Comparison of ENCODE assay signal across 20 cellular contexts in the genomic region with DNA sequence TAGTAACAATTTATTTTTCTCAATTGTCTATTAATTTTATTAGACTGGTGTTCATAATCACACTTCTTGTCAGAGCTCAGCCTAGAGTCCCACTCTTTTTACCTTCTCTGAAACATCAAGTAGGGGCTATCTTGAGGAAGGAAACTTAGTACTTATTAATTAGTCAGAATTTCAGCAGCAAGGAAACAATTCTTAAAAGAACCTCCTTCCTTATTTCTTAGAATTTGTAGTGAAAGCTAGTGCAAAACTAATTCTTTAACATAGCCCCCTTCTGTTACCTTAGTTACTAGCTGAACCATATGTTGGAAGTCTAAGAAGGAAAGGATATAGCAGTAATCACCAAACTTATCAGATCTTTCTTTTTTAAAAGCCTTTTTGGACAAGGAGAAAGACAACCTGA. TPM values are rescaled to one million over a fixed set of nuclear protein-coding genes. Genes with fewer than 3 reads are reported as not detected.
DNase-seq lines count a peak whose midpoint lies in the region; ATAC-seq and TF ChIP-seq lines count a peak whose summit lies in the region.
"Had no signal": no experiment of that assay in that cellular context is flagged by ENCODE, and none has a peak within 500 bp of the region (broad histone marks: within the 10 kb centered on the region; RNA-seq: fewer than 3 reads in every experiment).

No MANE protein-coding gene starts in this region.

- H3K27ac ChIP-seq in SK-N-SH (ENCODE audit: low read depth in 2 of 2, low read length in 1 of 2) (no peak overlapping the region), GM23338 (ENCODE audit: low read depth) (0 out of 2 replicates have a peak overlapping the region, but pooled peaks have one; percentile 5), hepatocyte (no peak overlapping the region)
- H3K27ac ChIP-seq: adrenal gland, upper lobe of right lung had no signal

- no peak overlapping the region for H3K4me3 ChIP-seq in SK-N-SH (ENCODE audit: low read depth in 2 of 2, low read length in 1 of 2)
- no peak overlapping the region for H3K4me3 ChIP-seq in GM23338
- H3K4me3 ChIP-seq in hepatocyte, result no peak overlapping the region
- H3K4me3 ChIP-seq: adrenal gland, upper lobe of right lung had no signal

- no peaks in the 10 kb centered on the region for H3K9me3 ChIP-seq in SK-N-SH
- no peaks in the 10 kb centered on the region for H3K9me3 ChIP-seq in hepatocyte (ENCODE audit: low read depth)
- H3K9me3 ChIP-seq: adrenal gland, upper lobe of right lung had no signal

- H3K36me3 Mint-ChIP-seq in GM23338 (ENCODE audit: low read depth) (no peaks in the 10 kb centered on the region), naive B cell (peaks cover 0 to 14% of the 10 kb centered on the region in 2 donors)
- peaks cover 17% of the 10 kb centered on the region for H3K36me3 Mint-ChIP-seq in activated CD8-positive, alpha-beta T cell treated with anti-CD3 and anti-CD28 coated beads for 36 hours (ENCODE audit: low read depth)

- H4K20me1 ChIP-seq in SK-N-SH (ENCODE audit: insufficient read depth), result peaks cover 30% of the 10 kb centered on the region
- no peaks in the 10 kb centered on the region for H4K20me1 ChIP-seq in GM23338 (replicated peaks; ENCODE audit: insufficient read depth)
- H4K20me1 ChIP-seq in hepatocyte (ENCODE audit: insufficient read depth, poor library complexity, severe bottlenecking), result peaks cover 39% of the 10 kb centered on the region

- H2AFZ ChIP-seq in SK-N-SH (ENCODE audit: low read depth), result no peak overlapping the region
- no peak overlapping the region for H2AFZ ChIP-seq in GM23338
- no peak overlapping the region for H2AFZ ChIP-seq in hepatocyte

- H3K27ac Mint-ChIP-seq in GM23338, result peak overlapping the region; percentile 65
- peak overlapping the region; percentile 91 for H3K27ac Mint-ChIP-seq in activated CD8-positive, alpha-beta T cell treated with anti-CD3 and anti-CD28 coated beads for 36 hours
- peak overlapping the region; percentile 11 to 86 (median 28) for H3K27ac Mint-ChIP-seq in naive B cell

- H3K9me3 Mint-ChIP-seq in GM23338, result no peaks in the 10 kb centered on the region
- no peaks in the 10 kb centered on the region for H3K9me3 Mint-ChIP-seq in activated CD8-positive, alpha-beta T cell treated with anti-CD3 and anti-CD28 coated beads for 36 hours
- no peaks in the 10 kb centered on the region for H3K9me3 Mint-ChIP-seq in naive B cell
- H3K9me3 Mint-ChIP-seq: CD8-positive, alpha-beta T cell had no signal

- H3K4me3 Mint-ChIP-seq in GM23338 (no peak overlapping the region), naive B cell (no peak overlapping the region)
- peak overlapping the region; percentile 43 for H3K4me3 Mint-ChIP-seq in activated CD8-positive, alpha-beta T cell treated with anti-CD3 and anti-CD28 coated beads for 36 hours
- H3K4me3 Mint-ChIP-seq: CD8-positive, alpha-beta T cell had no signal

- intact Hi-C loops in activated CD8-positive, alpha-beta T cell treated with anti-CD3 and anti-CD28 coated beads for 36 hours (cut with micrococcal nuclease), result no loop called here

- peaks cover 7% of the 10 kb centered on the region in 2 experiments for H3K4me1 ChIP-seq in SK-N-SH (ENCODE audit: control insufficient read depth in 1 of 2, insufficient read depth in 2 of 2, low read depth in 1 of 2, low read length in 1 of 2)
- H3K4me1 ChIP-seq in GM23338 (ENCODE audit: insufficient read depth), result peaks cover 37% of the 10 kb centered on the region
- peaks cover 11% of the 10 kb centered on the region for H3K4me1 ChIP-seq in hepatocyte (ENCODE audit: insufficient read depth)

- no peak for DNase-seq in SK-N-SH
- no peak for DNase-seq in GM23338 (ENCODE audit: low spot score)
- DNase-seq in activated CD8-positive, alpha-beta T cell treated with anti-CD3 and anti-CD28 coated beads for 36 hours, result no peak
- no peak for DNase-seq in naive B cell
- no peak for DNase-seq in NCI-H748 treated with DMSO at 0.1 percent for 48 hours (lab: John Stamatoyannopoulos, UW)
- no peak for DNase-seq in NCI-H446 (lab: John Stamatoyannopoulos, UW)
- no peak for DNase-seq in hepatocyte (ENCODE audit: low spot score)
- DNase-seq: 8988T; activated effector memory CD4-positive, alpha-beta T cell treated with Interleukin-2 at 50 U/mL for 16 hours; adrenal gland; CD8-positive, alpha-beta T cell; GF-D8; NCI-H1092; NCI-H187; NCI-H2171 treated with DMSO at 0.1 percent for 48 hours; NCI-H526 treated with DMSO at 0.1 percent for 48 hours; stimulated activated CD8-positive, alpha-beta memory T cell treated with anti-CD3 and anti-CD28 coated beads, Interleukin-4, amount 100 ng/mL, for 48 hours; substantia nigra; upper lobe of right lung had no signal

- TF ChIP-seq EP300 in SK-N-SH (IDR thresholded peaks at IDR 0.05; ENCODE audit: borderline replicate concordance in 1 of 2, low read depth in 1 of 2, low read length in 1 of 2), result no peak

- ATAC-seq in SK-N-SH treated with all-trans-retinoic acid at 6 μM for 48 hours (no peak; the same call in 2 of the 3 replicates), GM23338 (no peak), naive B cell (ENCODE audit: low read depth in 2 of 2) (no peak)
- peak; percentile 80 for ATAC-seq in activated CD8-positive, alpha-beta T cell treated with anti-CD3 and anti-CD28 coated beads for 36 hours
- ATAC-seq: CD8-positive, alpha-beta T cell; upper lobe of right lung had no signal

- no peaks in the 10 kb centered on the region for H3F3A ChIP-seq in SK-N-SH (replicated peaks; ENCODE audit: insufficient read depth)
- no peaks in the 10 kb centered on the region for H3F3A ChIP-seq in GM23338 (replicated peaks; ENCODE audit: low read depth)

- H3K4me1 Mint-ChIP-seq in GM23338 (peaks cover 54% of the 10 kb centered on the region), naive B cell (peaks cover 17 to 36% (median 33%) of the 10 kb centered on the region in 3 donors)
- peaks cover 70% of the 10 kb centered on the region for H3K4me1 Mint-ChIP-seq in activated CD8-positive, alpha-beta T cell treated with anti-CD3 and anti-CD28 coated beads for 36 hours (ENCODE audit: low read depth)

- H3K27me3 ChIP-seq in SK-N-SH (ENCODE audit: insufficient read depth) (no peaks in the 10 kb centered on the region), GM23338 (ENCODE audit: insufficient read depth) (no peaks in the 10 kb centered on the region), hepatocyte (no peaks in the 10 kb centered on the region)
- H3K27me3 ChIP-seq: adrenal gland, upper lobe of right lung had no signal

- no peak overlapping the region for H3K9ac ChIP-seq in SK-N-SH

- no peak for TF ChIP-seq CTCF in SK-N-SH (IDR thresholded peaks at IDR 0.05)
- TF ChIP-seq CTCF in GM23338 (conservative IDR thresholded peaks at IDR 0.05; ENCODE audit: low read depth in 2 of 2), result no peak
- no peak for TF ChIP-seq CTCF in activated CD8-positive, alpha-beta T cell treated with anti-CD3 and anti-CD28 coated beads for 36 hours (IDR thresholded peaks at IDR 0.05)
- no peak for TF ChIP-seq CTCF in hepatocyte (IDR thresholded peaks at IDR 0.05; ENCODE audit: poor library complexity)

- H3K4me2 ChIP-seq in SK-N-SH (no peak overlapping the region), GM23338 (peak overlapping the region; percentile 19; the same call in 1 of the 2 replicates), hepatocyte (no peak overlapping the region)

- H3K79me2 ChIP-seq in SK-N-SH (ENCODE audit: insufficient read depth), result peaks cover 75% of the 10 kb centered on the region
- peaks cover 96% of the 10 kb centered on the region for H3K79me2 ChIP-seq in GM23338 (replicated peaks; ENCODE audit: insufficient read depth)
- H3K79me2 ChIP-seq in hepatocyte, result peaks cover 77% of the 10 kb centered on the region

- CTCF ChIA-PET in SK-N-SH (lab: Yijun Ruan, JAX), result interaction anchor here (0.5 to 1.3 kb wide), 2 partner anchors 14 to 28 kb away, joined by 3 read pairs; no protein-coding TSS in a partner anchor
- CTCF ChIA-PET in activated CD8-positive, alpha-beta T cell treated with anti-CD3 and anti-CD28 coated beads for 36 hours (lab: Charles Lee), result interaction anchor here (0.8 to 2.1 kb wide), 3 partner anchors 9 to 19 kb away, joined by 3 to 6 read pairs (median 4); no protein-coding TSS in a partner anchor

- H3K9me2 ChIP-seq in SK-N-SH (no peaks in the 10 kb centered on the region), GM23338 (ENCODE audit: insufficient read depth) (no peaks in the 10 kb centered on the region), hepatocyte (replicated peaks; ENCODE audit: insufficient read depth) (no peaks in the 10 kb centered on the region)

- H3K36me3 ChIP-seq in SK-N-SH (replicated peaks in 1 of 2; ENCODE audit: control insufficient read depth in 1 of 2, insufficient read depth in 2 of 2, low read length in 1 of 2) (peaks cover 4 to 29% of the 10 kb centered on the region in 2 experiments), GM23338 (ENCODE audit: insufficient read depth) (no peaks in the 10 kb centered on the region), hepatocyte (replicated peaks; ENCODE audit: insufficient read depth, low read depth) (no peaks in the 10 kb centered on the region)
- H3K36me3 ChIP-seq: adrenal gland, upper lobe of right lung had no signal

- H3K27me3 Mint-ChIP-seq in GM23338 (ENCODE audit: insufficient read depth, low read depth, poor library complexity) (no peaks in the 10 kb centered on the region), naive B cell (no peaks in the 10 kb centered on the region)
- H3K27me3 Mint-ChIP-seq in activated CD8-positive, alpha-beta T cell treated with anti-CD3 and anti-CD28 coated beads for 36 hours, result no peaks in the 10 kb centered on the region

- POLR2A ChIA-PET in SK-N-SH (lab: Yijun Ruan, JAX), result no interaction called here
- POLR2A ChIA-PET in activated CD8-positive, alpha-beta T cell treated with anti-CD3 and anti-CD28 coated beads for 36 hours (lab: Charles Lee), result interaction anchor here (1.1 to 1.2 kb wide), 2 partner anchors 9 to 38 kb away, joined by 3 to 4 read pairs; no protein-coding TSS in a partner anchor

- no peak for TF ChIP-seq RAD21 in SK-N-SH (IDR thresholded peaks at IDR 0.05; ENCODE audit: low read length)

RNA-seq across cellular contexts. Expression of a gene that starts 35.2 kb away (rescaled TPM):
- polyA plus RNA-seq in SK-N-SH (2012; rRNA removed) (10.6 and 14.0 TPM in 2 replicates), GM23338 (2016; fragmentation: Nextera tagmentation; extraction: Ambion mirVana) (23.3 and 25.3 TPM in 2 replicates), naive B cell (ENCODE audit: low read depth in 6 of 6) (10 to 100 TPM in 5 of 6 donors, 1 to 10 TPM in 1; 8.2 to 25.5 (median 20.7) TPM), hepatocyte (36.2 and 38.5 TPM in 2 replicates)
- 15.9 and 17.4 TPM in 2 replicates for polyA plus RNA-seq in SK-N-SH (2012; cell fraction: cytosol; rRNA removed)
- 9.2 and 19.3 TPM in 2 replicates for polyA plus RNA-seq in SK-N-SH (2012; cell fraction: nucleus; rRNA removed)
- total RNA-seq in GM23338 (2014; rRNA removed; shearing (Covaris generic)), result 36.4 and 36.9 TPM in 2 replicates
- total RNA-seq in activated CD8-positive, alpha-beta T cell treated with anti-CD3 and anti-CD28 coated beads for 36 hours, result 10 to 100 TPM; 45.6 to 49.0 TPM
- 53.6 and 57.0 TPM in 2 replicates for total RNA-seq in hepatocyte

RNA-seq across cellular contexts. Expression of a gene that starts 58.6 kb away (rescaled TPM):
- 3.2 and 5.5 TPM in 2 replicates for polyA plus RNA-seq in SK-N-SH (2012; rRNA removed)
- polyA plus RNA-seq in SK-N-SH (2012; cell fraction: cytosol; rRNA removed), result 3.4 and 3.7 TPM in 2 replicates
- polyA plus RNA-seq in SK-N-SH (2012; cell fraction: nucleus; rRNA removed), result 8.0 and 14.1 TPM in 2 replicates
- 9.2 and 9.8 TPM in 2 replicates for total RNA-seq in GM23338 (2014; rRNA removed; shearing (Covaris generic))
- 5.9 TPM in 2 replicates for polyA plus RNA-seq in GM23338 (2016; fragmentation: Nextera tagmentation; extraction: Ambion mirVana)
- total RNA-seq in activated CD8-positive, alpha-beta T cell treated with anti-CD3 and anti-CD28 coated beads for 36 hours, result 10 to 100 TPM in 1 of 2 experiments, 1 to 10 TPM in 1; 8.9 to 10.2 TPM
- polyA plus RNA-seq in naive B cell (ENCODE audit: low read depth in 6 of 6), result 10 to 100 TPM in 3 of 6 donors, 1 to 10 TPM in 3; 7.4 to 30.1 (median 9.7) TPM
- 7.3 and 9.5 TPM in 2 replicates for total RNA-seq in hepatocyte
- polyA plus RNA-seq in hepatocyte, result 6.7 and 7.3 TPM in 2 replicates

Comparison
In these comparisons a context has a peak if more than half of its experiments do, and no peak if none do; other contexts are left out.
1. H3K27ac Mint-ChIP-seq: peak in every context shown above with its lines; median percentile 91 in activated CD8-positive, alpha-beta T cell treated with anti-CD3 and anti-CD28 coated beads for 36 hours; 65 in GM23338; 28 in naive B cell.